Comparison of ENCODE assay signal across 1 cellular context in genomic region chr16:1073566-1074378, GRCh38.
TF ChIP-seq lines count a peak whose summit lies in the region.

No MANE protein-coding gene starts in this region.

TF ChIP-seq in HepG2, 621 proteins besides CTCF, POLR2A, EP300 and RAD21 (continued from another document and continues in another):
- TF ChIP-seq ZNF646 (CRISPR knock-in tag; IDR thresholded peaks at IDR 0.05) (no peak), CHD2 (IDR thresholded peaks at IDR 0.05; ENCODE audit: low read depth, low read length) (no peak), ZNF768 (CRISPR knock-in tag; IDR thresholded peaks at IDR 0.05) (peak; percentile 54; the same call in 1 of the 2 replicates), ZNF326 (CRISPR knock-in tag; IDR thresholded peaks at IDR 0.05; ENCODE audit: borderline replicate concordance) (peak; percentile 95), ZNF431 (CRISPR knock-in tag; IDR thresholded peaks at IDR 0.05; ENCODE audit: borderline replicate concordance, low read depth) (no peak), ZNF770 (CRISPR knock-in tag; IDR thresholded peaks at IDR 0.05) (no peak), MATR3 (CRISPR knock-in tag; IDR thresholded peaks at IDR 0.05) (no peak), ZNF891 (CRISPR knock-in tag; IDR thresholded peaks at IDR 0.05) (no peak), STAG1 (CRISPR knock-in tag; IDR thresholded peaks at IDR 0.05) (peak; percentile 83), ZNF644 (CRISPR knock-in tag; IDR thresholded peaks at IDR 0.05; ENCODE audit: low read depth) (no peak), ZNF670 (CRISPR knock-in tag; IDR thresholded peaks at IDR 0.05; ENCODE audit: borderline replicate concordance) (no peak), DPF2 (CRISPR knock-in tag; IDR thresholded peaks at IDR 0.05; ENCODE audit: borderline replicate concordance, low read depth) (no peak), SSRP1 (CRISPR knock-in tag; IDR thresholded peaks at IDR 0.05) (peak; percentile 40; the same call in 1 of the 2 replicates), GPBP1L1 (CRISPR knock-in tag; IDR thresholded peaks at IDR 0.05) (no peak), MAFK (conservative IDR thresholded peaks at IDR 0.05 in 1 of 2, IDR thresholded peaks at IDR 0.05 in 1 of 2; ENCODE audit: low read length in 2 of 2) (no peak), ZBTB42 (CRISPR knock-in tag; IDR thresholded peaks at IDR 0.05) (no peak), ZNF234 (CRISPR knock-in tag; conservative IDR thresholded peaks at IDR 0.05) (0 out of 2 replicates have a peak, but pooled peaks have one; percentile 14), TOPORS (CRISPR knock-in tag; IDR thresholded peaks at IDR 0.05) (no peak), ZEB1 (IDR thresholded peaks at IDR 0.05; ENCODE audit: insufficient replicate concordance, low read depth) (no peak), MEIS2 (CRISPR knock-in tag; IDR thresholded peaks at IDR 0.05) (no peak), PAX8 (CRISPR knock-in tag; IDR thresholded peaks at IDR 0.05; ENCODE audit: borderline replicate concordance) (no peak), ZFP36 (IDR thresholded peaks at IDR 0.05; ENCODE audit: borderline replicate concordance, low read depth, low read length, partially characterized antibody) (no peak), ZNF574 (CRISPR knock-in tag; IDR thresholded peaks at IDR 0.05) (0 out of 2 replicates have a peak, but pooled peaks have one; percentile 26), ZFP90 (CRISPR knock-in tag; IDR thresholded peaks at IDR 0.05; ENCODE audit: borderline replicate concordance) (0 out of 2 replicates have a peak, but pooled peaks have one; percentile 28), KAT2B (IDR thresholded peaks at IDR 0.05; ENCODE audit: borderline replicate concordance, low read depth, low read length) (no peak), CBFB (CRISPR knock-in tag; IDR thresholded peaks at IDR 0.05) (no peak), HNRNPL (IDR thresholded peaks at IDR 0.05; ENCODE audit: low read depth, low read length) (0 out of 2 replicates have a peak, but pooled peaks have one; percentile 22), THAP7 (CRISPR knock-in tag; IDR thresholded peaks at IDR 0.05) (no peak), ZSCAN25 (CRISPR knock-in tag; IDR thresholded peaks at IDR 0.05) (peak; percentile 67; the same call in 1 of the 2 replicates), RXRA (CRISPR knock-in tag; IDR thresholded peaks at IDR 0.05) (0 out of 2 replicates have a peak, but pooled peaks have one; percentile 17), CREBL2 (CRISPR knock-in tag; IDR thresholded peaks at IDR 0.05; ENCODE audit: borderline replicate concordance) (no peak), ZBTB33 (CRISPR knock-in tag; IDR thresholded peaks at IDR 0.05) (peak; percentile 79; the same call in 1 of the 2 replicates), ZNF724P (CRISPR knock-in tag; IDR thresholded peaks at IDR 0.05; ENCODE audit: borderline replicate concordance) (peak; percentile 41; the same call in 1 of the 2 replicates), ZNF605 (CRISPR knock-in tag; IDR thresholded peaks at IDR 0.05) (no peak), TP53 (CRISPR knock-in tag; conservative IDR thresholded peaks at IDR 0.05) (no peak), NR2F6 (IDR thresholded peaks at IDR 0.05) (no peak), NR2F6 (CRISPR knock-in tag; IDR thresholded peaks at IDR 0.05) (peak; percentile 23; the same call in 1 of the 2 replicates)
- TF ChIP-seq, protein P1, sequence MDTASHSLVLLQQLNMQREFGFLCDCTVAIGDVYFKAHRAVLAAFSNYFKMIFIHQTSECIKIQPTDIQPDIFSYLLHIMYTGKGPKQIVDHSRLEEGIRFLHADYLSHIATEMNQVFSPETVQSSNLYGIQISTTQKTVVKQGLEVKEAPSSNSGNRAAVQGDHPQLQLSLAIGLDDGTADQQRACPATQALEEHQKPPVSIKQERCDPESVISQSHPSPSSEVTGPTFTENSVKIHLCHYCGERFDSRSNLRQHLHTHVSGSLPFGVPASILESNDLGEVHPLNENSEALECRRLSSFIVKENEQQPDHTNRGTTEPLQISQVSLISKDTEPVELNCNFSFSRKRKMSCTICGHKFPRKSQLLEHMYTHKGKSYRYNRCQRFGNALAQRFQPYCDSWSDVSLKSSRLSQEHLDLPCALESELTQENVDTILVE (CRISPR knock-in tag; IDR thresholded peaks at IDR 0.05), result no peak
- TF ChIP-seq, protein P2, sequence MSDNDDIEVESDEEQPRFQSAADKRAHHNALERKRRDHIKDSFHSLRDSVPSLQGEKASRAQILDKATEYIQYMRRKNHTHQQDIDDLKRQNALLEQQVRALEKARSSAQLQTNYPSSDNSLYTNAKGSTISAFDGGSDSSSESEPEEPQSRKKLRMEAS (IDR thresholded peaks at IDR 0.05), result no peak
- TF ChIP-seq, protein P3, sequence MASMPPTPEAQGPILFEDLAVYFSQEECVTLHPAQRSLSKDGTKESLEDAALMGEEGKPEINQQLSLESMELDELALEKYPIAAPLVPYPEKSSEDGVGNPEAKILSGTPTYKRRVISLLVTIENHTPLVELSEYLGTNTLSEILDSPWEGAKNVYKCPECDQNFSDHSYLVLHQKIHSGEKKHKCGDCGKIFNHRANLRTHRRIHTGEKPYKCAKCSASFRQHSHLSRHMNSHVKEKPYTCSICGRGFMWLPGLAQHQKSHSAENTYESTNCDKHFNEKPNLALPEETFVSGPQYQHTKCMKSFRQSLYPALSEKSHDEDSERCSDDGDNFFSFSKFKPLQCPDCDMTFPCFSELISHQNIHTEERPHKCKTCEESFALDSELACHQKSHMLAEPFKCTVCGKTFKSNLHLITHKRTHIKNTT (CRISPR knock-in tag; IDR thresholded peaks at IDR 0.05), result no peak
- TF ChIP-seq, protein P4, sequence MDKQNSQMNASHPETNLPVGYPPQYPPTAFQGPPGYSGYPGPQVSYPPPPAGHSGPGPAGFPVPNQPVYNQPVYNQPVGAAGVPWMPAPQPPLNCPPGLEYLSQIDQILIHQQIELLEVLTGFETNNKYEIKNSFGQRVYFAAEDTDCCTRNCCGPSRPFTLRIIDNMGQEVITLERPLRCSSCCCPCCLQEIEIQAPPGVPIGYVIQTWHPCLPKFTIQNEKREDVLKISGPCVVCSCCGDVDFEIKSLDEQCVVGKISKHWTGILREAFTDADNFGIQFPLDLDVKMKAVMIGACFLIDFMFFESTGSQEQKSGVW (CRISPR knock-in tag; IDR thresholded peaks at IDR 0.05; ENCODE audit: borderline replicate concordance), result no peak
